13 cellular contexts compared by ENCODE assay signal in the genomic region with DNA sequence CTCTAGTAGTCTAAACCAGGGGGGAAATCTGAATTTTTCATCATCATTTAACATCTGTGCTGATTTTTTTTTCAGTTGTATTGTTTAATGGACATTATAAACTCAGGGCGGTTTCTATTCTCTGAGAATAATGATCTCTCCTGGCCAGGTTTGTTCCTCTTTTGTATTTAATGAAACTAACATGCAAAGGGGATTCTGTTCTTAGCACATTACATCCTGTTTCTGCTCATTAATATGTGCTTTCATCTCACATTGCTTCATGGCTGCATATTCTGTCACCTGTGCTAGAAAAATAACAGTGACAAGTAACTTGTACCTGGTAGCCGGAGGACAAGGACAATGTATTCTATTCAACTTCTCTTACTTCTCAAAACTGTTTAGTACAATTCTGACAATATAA.
DNase-seq lines count a peak whose midpoint lies in the region; ATAC-seq and TF ChIP-seq lines count a peak whose summit lies in the region.
"Had no signal": no experiment of that assay in that cellular context is flagged by ENCODE, and none has a peak within 500 bp of the region (broad histone marks: within the 10 kb centered on the region; RNA-seq: fewer than 3 reads in every experiment).

No MANE protein-coding gene starts in this region.

- H3K27me3 ChIP-seq in SU-DHL-6 (ENCODE audit: low read length) (no peaks in the 10 kb centered on the region), HAP-1 (ENCODE audit: low read depth) (no peaks in the 10 kb centered on the region)
- H3K27me3 ChIP-seq: thyroid gland had no signal

- H3K4me1 Mint-ChIP-seq in stimulated activated naive CD8-positive, alpha-beta T cell treated with anti-CD3 and anti-CD28 coated beads, Interleukin-15, Interleukin-2, amounts not matched to agents 100 ng/mL and 50 ng/mL, for 24 hours (ENCODE audit: low read depth), result peaks cover 27% of the 10 kb centered on the region

- H4K20me1 ChIP-seq in SU-DHL-6 (ENCODE audit: low read depth, low read length), result no peaks in the 10 kb centered on the region

- no peak for TF ChIP-seq CTCF in SU-DHL-6 (IDR thresholded peaks at IDR 0.05; ENCODE audit: insufficient read depth, low read length, poor library complexity, severe bottlenecking)

- peaks cover 11% of the 10 kb centered on the region; the same call in 1 of the 2 replicates for H3K36me3 ChIP-seq in SU-DHL-6 (ENCODE audit: low read length)
- no peaks in the 10 kb centered on the region for H3K36me3 ChIP-seq in HAP-1 (replicated peaks)
- H3K36me3 ChIP-seq: thyroid gland had no signal

- H3K27ac Mint-ChIP-seq in stimulated activated naive CD8-positive, alpha-beta T cell treated with anti-CD3 and anti-CD28 coated beads, Interleukin-15, Interleukin-2, amounts not matched to agents 100 ng/mL and 50 ng/mL, for 24 hours, result peak overlapping the region; percentile 17
- H3K27ac Mint-ChIP-seq: activated CD8-positive, alpha-beta T cell treated with anti-CD3 and anti-CD28 coated beads for 36 hours; activated naive CD4-positive, alpha-beta T cell treated with anti-CD3 and anti-CD28 coated beads, Interleukin-2, amount 10 ng/mL, durations not matched to agents 7 days and 5 days had no signal

- H3K79me2 ChIP-seq in SU-DHL-6 (ENCODE audit: insufficient read depth, low read length), result peaks cover 12% of the 10 kb centered on the region; the same call in 1 of the 2 replicates

- peak overlapping the region; percentile 61 for H3K9ac ChIP-seq in SU-DHL-6 (ENCODE audit: low read length)

- no peaks in the 10 kb centered on the region for H3K27me3 Mint-ChIP-seq in stimulated activated naive CD8-positive, alpha-beta T cell treated with anti-CD3 and anti-CD28 coated beads, Interleukin-15, Interleukin-2, amounts not matched to agents 100 ng/mL and 50 ng/mL, for 24 hours
- H3K27me3 Mint-ChIP-seq: activated CD8-positive, alpha-beta T cell treated with anti-CD3 and anti-CD28 coated beads for 36 hours; activated naive CD4-positive, alpha-beta T cell treated with anti-CD3 and anti-CD28 coated beads, Interleukin-2, amount 10 ng/mL, durations not matched to agents 7 days and 5 days had no signal

- peak overlapping the region; percentile 85 for H3K27ac ChIP-seq in SU-DHL-6 (ENCODE audit: low read depth, low read length)
- H3K27ac ChIP-seq: thyroid gland had no signal

- H3K9me3 ChIP-seq in SU-DHL-6 (ENCODE audit: insufficient read depth, low read length) (no peaks in the 10 kb centered on the region), HAP-1 (no peaks in the 10 kb centered on the region)
- H3K9me3 ChIP-seq: thyroid gland had no signal

- H3K9me2 ChIP-seq in SU-DHL-6 (replicated peaks; ENCODE audit: insufficient read depth, low read length), result no peaks in the 10 kb centered on the region

- peaks cover 28% of the 10 kb centered on the region for H3F3A ChIP-seq in SU-DHL-6 (ENCODE audit: insufficient read depth)

- in situ Hi-C loops in HAP-1 (cut with MboI; ENCODE audit: low sequenced_read_pairs), result no loop called here

- ATAC-seq in stimulated activated naive CD8-positive, alpha-beta T cell treated with anti-CD3 and anti-CD28 coated beads, Interleukin-15, Interleukin-2, amounts not matched to agents 100 U/mL and 50 U/mL, for 24 hours, result no peak
- ATAC-seq in HG02973 (IDR thresholded peaks at IDR 0.05; ENCODE audit: unreplicated experiment) (peak; percentile 50), GM18519 (IDR thresholded peaks at IDR 0.05; ENCODE audit: low FRiP score, unreplicated experiment) (no peak)

- peaks cover 7% of the 10 kb centered on the region for H3K4me1 ChIP-seq in HAP-1
- H3K4me1 ChIP-seq: thyroid gland had no signal

- H3K4me3 ChIP-seq in SU-DHL-6 (ENCODE audit: insufficient read depth, low read length, poor library complexity, severe bottlenecking) (peak overlapping the region; percentile 57), HAP-1 (no peak overlapping the region)
- H3K4me3 ChIP-seq: thyroid gland had no signal

- no peak for DNase-seq in stimulated activated naive CD8-positive, alpha-beta T cell treated with anti-CD3 and anti-CD28 coated beads, Interleukin-15, Interleukin-2, amounts not matched to agents 100 U/mL and 50 U/mL, for 24 hours
- no peak for DNase-seq in NCI-H510A (lab: John Stamatoyannopoulos, UW)
- no peak for DNase-seq in NCI-H446 (lab: John Stamatoyannopoulos, UW)
- DNase-seq in HAP-1 (ENCODE audit: low spot score in 2 of 2), result no peak
- DNase-seq: activated CD8-positive, alpha-beta T cell treated with anti-CD3 and anti-CD28 coated beads for 36 hours; activated naive CD4-positive, alpha-beta T cell treated with anti-CD3 and anti-CD28 coated beads, Interleukin-2, amount 10 ng/mL, durations not matched to agents 7 days and 5 days; cerebellar nuclear complex; NCI-H748 treated with DMSO at 0.1 percent for 48 hours; thyroid gland had no signal

- H3K9me3 Mint-ChIP-seq in stimulated activated naive CD8-positive, alpha-beta T cell treated with anti-CD3 and anti-CD28 coated beads, Interleukin-15, Interleukin-2, amounts not matched to agents 100 ng/mL and 50 ng/mL, for 24 hours, result no peaks in the 10 kb centered on the region
- H3K9me3 Mint-ChIP-seq: activated CD8-positive, alpha-beta T cell treated with anti-CD3 and anti-CD28 coated beads for 36 hours; activated naive CD4-positive, alpha-beta T cell treated with anti-CD3 and anti-CD28 coated beads, Interleukin-2, amount 10 ng/mL, durations not matched to agents 7 days and 5 days had no signal

- H3K4me3 Mint-ChIP-seq in stimulated activated naive CD8-positive, alpha-beta T cell treated with anti-CD3 and anti-CD28 coated beads, Interleukin-15, Interleukin-2, amounts not matched to agents 100 ng/mL and 50 ng/mL, for 24 hours, result peak overlapping the region; percentile 66
- H3K4me3 Mint-ChIP-seq: activated CD8-positive, alpha-beta T cell treated with anti-CD3 and anti-CD28 coated beads for 36 hours; activated naive CD4-positive, alpha-beta T cell treated with anti-CD3 and anti-CD28 coated beads, Interleukin-2, amount 10 ng/mL, durations not matched to agents 7 days and 5 days had no signal

- no peaks in the 10 kb centered on the region for H3K36me3 Mint-ChIP-seq in stimulated activated naive CD8-positive, alpha-beta T cell treated with anti-CD3 and anti-CD28 coated beads, Interleukin-15, Interleukin-2, amounts not matched to agents 100 ng/mL and 50 ng/mL, for 24 hours (ENCODE audit: low read depth)
- H3K36me3 Mint-ChIP-seq: activated naive CD4-positive, alpha-beta T cell treated with anti-CD3 and anti-CD28 coated beads, Interleukin-2, amount 10 ng/mL, durations not matched to agents 7 days and 5 days had no signal

- H3K4me2 ChIP-seq in SU-DHL-6 (ENCODE audit: low read depth, low read length, poor library complexity, severe bottlenecking), result peak overlapping the region; percentile 61

- no peak overlapping the region for H2AFZ ChIP-seq in SU-DHL-6 (ENCODE audit: low read depth, low read length, severe bottlenecking)
